Comparison of ENCODE assay signal across 13 cellular contexts in the genomic region with DNA sequence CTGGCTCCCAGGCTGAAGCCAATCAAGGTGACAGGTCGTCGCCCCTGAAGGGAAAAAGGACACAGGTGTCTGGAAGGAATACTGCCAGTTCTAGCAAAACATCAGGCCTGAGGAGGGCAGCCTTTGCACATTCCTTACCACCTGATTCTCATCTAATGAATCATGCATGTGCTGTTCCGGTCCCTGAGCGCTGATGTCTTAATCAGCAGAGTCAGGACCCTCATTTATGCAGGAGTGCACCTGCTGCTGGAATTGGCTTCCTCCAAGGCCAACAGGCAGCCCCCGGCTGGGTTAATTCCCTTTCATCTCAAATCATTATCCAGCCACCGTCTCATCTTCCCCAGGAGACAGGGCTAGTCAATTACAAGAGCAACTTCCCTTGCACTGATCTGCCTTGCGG.
DNase-seq lines count a peak whose midpoint lies in the region; ATAC-seq and TF ChIP-seq lines count a peak whose summit lies in the region.
"Had no signal": no experiment of that assay in that cellular context is flagged by ENCODE, and none has a peak within 500 bp of the region (broad histone marks: within the 10 kb centered on the region; RNA-seq: fewer than 3 reads in every experiment).

No MANE protein-coding gene starts in this region.

- H3K27me3 Mint-ChIP-seq in endodermal cell (ENCODE audit: insufficient read depth): peaks cover 26% of the 10 kb centered on the region
- H3K27me3 Mint-ChIP-seq: activated naive CD4-positive, alpha-beta T cell treated with anti-CD3 and anti-CD28 coated beads, Interleukin-2, amount 10 ng/mL, durations not matched to agents 7 days and 5 days had no signal

- H3K4me1 Mint-ChIP-seq in endodermal cell: peaks cover 2% of the 10 kb centered on the region
- H3K4me1 Mint-ChIP-seq: activated naive CD4-positive, alpha-beta T cell treated with anti-CD3 and anti-CD28 coated beads, Interleukin-2, amount 10 ng/mL, durations not matched to agents 7 days and 5 days; natural killer cell had no signal

- H3K36me3 ChIP-seq in endodermal cell (ENCODE audit: control insufficient read depth, insufficient read depth, low read length) (no peaks in the 10 kb centered on the region), parathyroid adenoma (ENCODE audit: control insufficient read depth, insufficient read depth, low read length) (no peaks in the 10 kb centered on the region), vagina (peaks cover 0 to 16% of the 10 kb centered on the region in 2 donors)

- DNase-seq in ELF-1 (ENCODE audit: low read depth, low spot score) (peak; percentile 36), NCI-H526 treated with DMSO at 0.1 percent for 48 hours (lab: John Stamatoyannopoulos, UW) (peak; percentile 34), endodermal cell (no peak), vagina (ENCODE audit: extremely low spot score in 2 of 2) (no peak), NOMO-1 (lab: John Stamatoyannopoulos, UW; ENCODE audit: unreplicated experiment in 2 of 2) (no peak)
- DNase-seq: activated CD4-positive, alpha-beta T cell treated with anti-CD3 and anti-CD28 coated beads, Interleukin-2, amount 50 U/mL, for 1 hour; activated naive CD4-positive, alpha-beta T cell treated with anti-CD3 and anti-CD28 coated beads, Interleukin-2, amount 10 ng/mL, durations not matched to agents 7 days and 5 days; natural killer cell; stimulated activated naive CD4-positive, alpha-beta T cell treated with Interleukin-2 at 50 U/mL for 16 hours had no signal

- H3K79me2 ChIP-seq in parathyroid adenoma: no peaks in the 10 kb centered on the region

- peak overlapping the region; percentile 50 for H2AFZ ChIP-seq in parathyroid adenoma

- H3K9ac ChIP-seq in endodermal cell (ENCODE audit: extremely low read depth, low read length, poor library complexity, severe bottlenecking) (no peak overlapping the region), parathyroid adenoma (no peak overlapping the region)

- peaks cover 27% of the 10 kb centered on the region for H3K27me3 ChIP-seq in endodermal cell (ENCODE audit: control insufficient read depth, insufficient read depth, low read length, poor library complexity, severe bottlenecking)
- no peaks in the 10 kb centered on the region for H3K27me3 ChIP-seq in parathyroid adenoma (ENCODE audit: control insufficient read depth, insufficient read depth, low read length)
- no peaks in the 10 kb centered on the region for H3K27me3 ChIP-seq in vagina

- H3K4me2 ChIP-seq in parathyroid adenoma (ENCODE audit: low read length): peak overlapping the region; percentile 38

- H3K9me3 Mint-ChIP-seq in endodermal cell: peaks cover 3% of the 10 kb centered on the region
- H3K9me3 Mint-ChIP-seq: activated naive CD4-positive, alpha-beta T cell treated with anti-CD3 and anti-CD28 coated beads, Interleukin-2, amount 10 ng/mL, durations not matched to agents 7 days and 5 days; natural killer cell had no signal

- H3K4me3 Mint-ChIP-seq in endodermal cell: no peak overlapping the region
- H3K4me3 Mint-ChIP-seq: activated naive CD4-positive, alpha-beta T cell treated with anti-CD3 and anti-CD28 coated beads, Interleukin-2, amount 10 ng/mL, durations not matched to agents 7 days and 5 days; natural killer cell had no signal

- no peak overlapping the region for H3K4me3 ChIP-seq in endodermal cell (ENCODE audit: low read length)
- peak overlapping the region; percentile 30 for H3K4me3 ChIP-seq in parathyroid adenoma (ENCODE audit: low read depth, low read length)
- H3K4me3 ChIP-seq in vagina: no peak overlapping the region

- no peak overlapping the region for H3K27ac Mint-ChIP-seq in endodermal cell
- H3K27ac Mint-ChIP-seq: activated naive CD4-positive, alpha-beta T cell treated with anti-CD3 and anti-CD28 coated beads, Interleukin-2, amount 10 ng/mL, durations not matched to agents 7 days and 5 days; natural killer cell had no signal

- no peaks in the 10 kb centered on the region for H3K36me3 Mint-ChIP-seq in endodermal cell (ENCODE audit: low read depth)
- H3K36me3 Mint-ChIP-seq: activated naive CD4-positive, alpha-beta T cell treated with anti-CD3 and anti-CD28 coated beads, Interleukin-2, amount 10 ng/mL, durations not matched to agents 7 days and 5 days; natural killer cell had no signal

- H3K9me3 ChIP-seq in endodermal cell (ENCODE audit: control insufficient read depth, low read length) (no peaks in the 10 kb centered on the region), parathyroid adenoma (ENCODE audit: control insufficient read depth, low read length) (no peaks in the 10 kb centered on the region), vagina (no peaks in the 10 kb centered on the region)
- H3K9me3 ChIP-seq: Caco-2 had no signal

- no peaks in the 10 kb centered on the region for H3K4me1 ChIP-seq in endodermal cell (ENCODE audit: control insufficient read depth, insufficient read depth, low read length)
- H3K4me1 ChIP-seq in parathyroid adenoma: peaks cover 7% of the 10 kb centered on the region
- H3K4me1 ChIP-seq in vagina: peaks cover 12% of the 10 kb centered on the region

- TF ChIP-seq CTCF in endodermal cell (conservative IDR thresholded peaks at IDR 0.05) (peak; percentile 10), parathyroid adenoma (IDR thresholded peaks at IDR 0.05) (peak; percentile 35), vagina (IDR thresholded peaks at IDR 0.05) (no peak)

- H3K27ac ChIP-seq in endodermal cell (ENCODE audit: low read depth, low read length) (no peak overlapping the region), parathyroid adenoma (peak overlapping the region; percentile 62), vagina (no peak overlapping the region)

- intact Hi-C loops in vagina (cut with DNase I): no loop called here

- WGBS in endodermal cell (ENCODE audit: insufficient coverage in 1 of 2, insufficient read length in 1 of 2), 2 experiments: 83 to 84% methylated on average over 4 to 7 of the region's 7 CpGs

- no peak for TF ChIP-seq POLR2A in vagina (IDR thresholded peaks at IDR 0.05)

- ATAC-seq in HG03108 (IDR thresholded peaks at IDR 0.05; ENCODE audit: unreplicated experiment) (no peak), HG03139 (IDR thresholded peaks at IDR 0.05; ENCODE audit: unreplicated experiment) (no peak)
- ATAC-seq: natural killer cell had no signal

Comparison
In these comparisons a context has a peak if more than half of its experiments do, and no peak if none do; other contexts are left out.
1. DNase-seq: peak in ELF-1 (single experiment) and NCI-H526 treated with DMSO at 0.1 percent for 48 hours (single experiment); none in endodermal cell (single experiment), vagina (0 of 2) and NOMO-1 (0 of 2).
2. CTCF ChIP-seq: peak in endodermal cell (single experiment) and parathyroid adenoma (single experiment); none in vagina (0 of 3).